ENCODE assay signal across 4 cellular contexts in the genomic region with DNA sequence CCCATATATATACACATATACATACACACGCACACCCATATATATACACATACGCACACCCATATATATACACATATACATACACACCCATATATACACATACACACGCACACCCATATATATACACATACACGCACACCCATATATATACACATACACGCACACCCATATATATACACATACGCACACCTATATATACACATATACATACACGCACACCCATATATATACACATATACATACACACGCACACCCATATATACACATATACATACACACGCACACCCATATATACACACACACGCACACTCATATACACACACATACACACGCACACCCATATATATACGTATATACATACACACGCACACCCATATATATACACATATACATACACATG. TPM values are rescaled to one million over a fixed set of nuclear protein-coding genes. Genes with fewer than 3 reads are reported as not detected.
DNase-seq lines count a peak whose midpoint lies in the region; ATAC-seq, FAIRE-seq and TF ChIP-seq lines count a peak whose summit lies in the region.
"Not testable (repeated sequence)": the region's sequence is repeated elsewhere in the genome, so short reads cannot be mapped to it uniquely, and the experiment has no call there.

No MANE protein-coding gene starts in this region.

- H3K36me3 ChIP-seq in K562 (ENCODE audit: control insufficient read depth, insufficient read depth, low read length); neutrophil: not testable (repeated sequence)

- not testable (repeated sequence) for H3K27ac ChIP-seq in K562 (ENCODE audit: extremely low read depth, low read depth, low read length)
- peak overlapping the region; percentile 79 for H3K27ac ChIP-seq in neutrophil

- H3K79me2 ChIP-seq in K562 (ENCODE audit: control insufficient read depth, insufficient read depth, low read length) = not testable (repeated sequence)

- TF ChIP-seq POLR2A in K562 (conservative IDR thresholded peaks at IDR 0.05) = not testable (repeated sequence)

- POLR2A ChIA-PET in K562 (lab: Yijun Ruan, JAX) = interaction anchor here (1.5 kb wide), 1 partner anchor 13 kb away, joined by 3 read pairs; the partner anchor contains the start of gene FAM8A1

- ATAC-seq in K562 = not testable (repeated sequence)

- H4K20me1 ChIP-seq in K562 (replicated peaks; ENCODE audit: control insufficient read depth, insufficient read depth, low read length) = not testable (repeated sequence)

- H2AFZ ChIP-seq in K562 (ENCODE audit: low read depth, low read length) = not testable (repeated sequence)

- intact Hi-C loops in K562 (cut with micrococcal nuclease) = loop anchor here (5.0 to 10.0 kb wide), 2 partner anchors 312 to 531 kb away; no protein-coding TSS in a partner anchor

- H3K4me2 ChIP-seq in K562 (ENCODE audit: insufficient read depth, low read length) = not testable (repeated sequence)

- peak; percentile 85 for FAIRE-seq in HTR-8/SVneo (lab: Jason Lieb, UNC)
- FAIRE-seq in K562 (lab: Jason Lieb, UNC) = not testable (repeated sequence)
- FAIRE-seq in urothelium cell line (lab: Jason Lieb, UNC) = peak; percentile 75

- not testable (repeated sequence) for H3K27me3 ChIP-seq in K562 (ENCODE audit: control insufficient read depth in 2 of 2, insufficient read depth in 2 of 2, low read length in 2 of 2); neutrophil

- BruUV-seq in K562 (replicated peaks; lab: Mats Ljungman, UMichigan) = not testable (repeated sequence)

- CTCF ChIA-PET in K562 (lab: Yijun Ruan, JAX; ENCODE audit: low intra/inter-chr PET ratio) = interaction anchor here (5.2 kb wide), 1 partner anchor 430 kb away, joined by 63 read pairs; no protein-coding TSS in a partner anchor

- DNase-seq in HTR-8/SVneo (ENCODE audit: insufficient read length, low spot score); K562 (ENCODE audit: extremely low read depth in 1 of 4, low spot score in 3 of 4); urothelium cell line (ENCODE audit: low spot score): not testable (repeated sequence)

- in situ Hi-C loops in K562 (cut with MboI) = not testable (repeated sequence)

- TF ChIP-seq EP300 in K562 (IDR thresholded peaks at IDR 0.05; ENCODE audit: low read length) = not testable (repeated sequence)

- H3K4me1 ChIP-seq in K562 (replicated peaks in 1 of 2; ENCODE audit: control insufficient read depth in 2 of 2, insufficient read depth in 2 of 2, low read length in 2 of 2) = not testable (repeated sequence)
- H3K4me1 ChIP-seq in neutrophil (ENCODE audit: control insufficient read depth in 1 of 2, insufficient read depth in 1 of 2, low read depth in 1 of 2, low read length in 1 of 2) = peaks cover 31 to 44% of the 10 kb centered on the region in 2 experiments

- not testable (repeated sequence) for H3K9me3 ChIP-seq in K562 (replicated peaks; ENCODE audit: control insufficient read depth, insufficient read depth, low read depth, low read length); neutrophil

- not testable (repeated sequence) for H3K4me3 ChIP-seq in K562; neutrophil (ENCODE audit: low read depth in 1 of 2, low read length in 1 of 2)

- not testable (repeated sequence) for TF ChIP-seq RAD21 in K562 (CRISPR knock-in tag; conservative IDR thresholded peaks at IDR 0.05 in 1 of 2, IDR thresholded peaks at IDR 0.05 in 1 of 2)

- H3K9ac ChIP-seq in K562 (ENCODE audit: insufficient read depth in 1 of 2, low read depth in 2 of 2, low read length in 2 of 2) = not testable (repeated sequence)

- not testable (repeated sequence) for H3K9me1 ChIP-seq in K562 (ENCODE audit: control insufficient read depth, insufficient read depth, low read length)

- 80% methylated on average over 13 of the region's 13 CpGs for WGBS in K562 (ENCODE audit: insufficient coverage, low coverage, missing lambda C conversion rate)

- not testable (repeated sequence) for TF ChIP-seq CTCF in K562 (IDR thresholded peaks at IDR 0.05 in 2 of 3, conservative IDR thresholded peaks at IDR 0.05 in 1 of 3; ENCODE audit: insufficient read depth in 2 of 3, low read depth in 1 of 3, low read length in 3 of 3); neutrophil (IDR thresholded peaks at IDR 0.05)

TF ChIP-seq in K562, 482 proteins besides CTCF, POLR2A, EP300 and RAD21:
- TF ChIP-seq ZNF707 (CRISPR knock-in tag; conservative IDR thresholded peaks at IDR 0.05) (0 out of 2 replicates have a peak, but pooled peaks have one; percentile 17), MTF1 (CRISPR knock-in tag; IDR thresholded peaks at IDR 0.05; ENCODE audit: borderline replicate concordance) (peak; percentile 69; the same call in 1 of the 2 replicates), ZNF408 (CRISPR knock-in tag; IDR thresholded peaks at IDR 0.05; ENCODE audit: low read depth) (0 out of 2 replicates have a peak, but pooled peaks have one; percentile 17), HOXB6 (CRISPR knock-in tag; IDR thresholded peaks at IDR 0.05; ENCODE audit: borderline replicate concordance) (peak; percentile 48; the same call in 1 of the 2 replicates), GABPB2 (CRISPR knock-in tag; conservative IDR thresholded peaks at IDR 0.05) (0 out of 2 replicates have a peak, but pooled peaks have one; percentile 53), ZNF449 (CRISPR knock-in tag; IDR thresholded peaks at IDR 0.05) (0 out of 2 replicates have a peak, but pooled peaks have one; percentile 48)
- TF ChIP-seq, protein P1, sequence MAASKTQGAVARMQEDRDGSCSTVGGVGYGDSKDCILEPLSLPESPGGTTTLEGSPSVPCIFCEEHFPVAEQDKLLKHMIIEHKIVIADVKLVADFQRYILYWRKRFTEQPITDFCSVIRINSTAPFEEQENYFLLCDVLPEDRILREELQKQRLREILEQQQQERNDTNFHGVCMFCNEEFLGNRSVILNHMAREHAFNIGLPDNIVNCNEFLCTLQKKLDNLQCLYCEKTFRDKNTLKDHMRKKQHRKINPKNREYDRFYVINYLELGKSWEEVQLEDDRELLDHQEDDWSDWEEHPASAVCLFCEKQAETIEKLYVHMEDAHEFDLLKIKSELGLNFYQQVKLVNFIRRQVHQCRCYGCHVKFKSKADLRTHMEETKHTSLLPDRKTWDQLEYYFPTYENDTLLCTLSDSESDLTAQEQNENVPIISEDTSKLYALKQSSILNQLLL (CRISPR knock-in tag; IDR thresholded peaks at IDR 0.05; ENCODE audit: borderline replicate concordance) = peak; percentile 98
- TF ChIP-seq, protein P2, sequence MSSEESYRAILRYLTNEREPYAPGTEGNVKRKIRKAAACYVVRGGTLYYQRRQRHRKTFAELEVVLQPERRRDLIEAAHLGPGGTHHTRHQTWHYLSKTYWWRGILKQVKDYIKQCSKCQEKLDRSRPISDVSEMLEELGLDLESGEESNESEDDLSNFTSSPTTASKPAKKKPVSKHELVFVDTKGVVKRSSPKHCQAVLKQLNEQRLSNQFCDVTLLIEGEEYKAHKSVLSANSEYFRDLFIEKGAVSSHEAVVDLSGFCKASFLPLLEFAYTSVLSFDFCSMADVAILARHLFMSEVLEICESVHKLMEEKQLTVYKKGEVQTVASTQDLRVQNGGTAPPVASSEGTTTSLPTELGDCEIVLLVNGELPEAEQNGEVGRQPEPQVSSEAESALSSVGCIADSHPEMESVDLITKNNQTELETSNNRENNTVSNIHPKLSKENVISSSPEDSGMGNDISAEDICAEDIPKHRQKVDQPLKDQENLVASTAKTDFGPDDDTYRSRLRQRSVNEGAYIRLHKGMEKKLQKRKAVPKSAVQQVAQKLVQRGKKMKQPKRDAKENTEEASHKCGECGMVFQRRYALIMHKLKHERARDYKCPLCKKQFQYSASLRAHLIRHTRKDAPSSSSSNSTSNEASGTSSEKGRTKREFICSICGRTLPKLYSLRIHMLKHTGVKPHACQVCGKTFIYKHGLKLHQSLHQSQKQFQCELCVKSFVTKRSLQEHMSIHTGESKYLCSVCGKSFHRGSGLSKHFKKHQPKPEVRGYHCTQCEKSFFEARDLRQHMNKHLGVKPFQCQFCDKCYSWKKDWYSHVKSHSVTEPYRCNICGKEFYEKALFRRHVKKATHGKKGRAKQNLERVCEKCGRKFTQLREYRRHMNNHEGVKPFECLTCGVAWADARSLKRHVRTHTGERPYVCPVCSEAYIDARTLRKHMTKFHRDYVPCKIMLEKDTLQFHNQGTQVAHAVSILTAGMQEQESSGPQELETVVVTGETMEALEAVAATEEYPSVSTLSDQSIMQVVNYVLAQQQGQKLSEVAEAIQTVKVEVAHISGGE (CRISPR knock-in tag; IDR thresholded peaks at IDR 0.05) = peak in 1 of 3 experiments; percentile 57; a peak in 2 of 6 replicates

RNA-seq across cellular contexts. Expression of gene FAM8A1, which starts 13.5 kb away (rescaled TPM):
- total RNA-seq in K562 (2011; cell fraction: chromatin; rRNA removed; ENCODE audit: low replicate concordance) = 7.4 and 23.1 TPM in 2 replicates
- 8.3 and 8.5 TPM in 2 replicates for total RNA-seq in K562 (2011; cell fraction: nucleolus; rRNA removed)
- total RNA-seq in K562 (2011; cell fraction: nucleoplasm; rRNA removed) = 18.5 and 39.8 TPM in 2 replicates
- total RNA-seq in K562 (2014; rRNA removed) (11.5 and 12.2 TPM in 2 replicates), K562 (2014; rRNA removed; fragmentation: Illumina TruSeq; extraction: Trizol) (15.2 and 19.0 TPM in 2 replicates), K562 (2015; rRNA removed; fragmentation: Illumina TruSeq; extraction: Trizol) (13.0 and 14.2 TPM in 2 replicates), K562 (2021) (15.1 and 15.3 TPM in 2 replicates)
- polyA plus RNA-seq in K562 (2011; rRNA removed) (21.7 and 23.6 TPM in 2 replicates), K562 (2014; fragmentation: Illumina TruSeq; extraction: Trizol) (13.4 and 15.7 TPM in 2 replicates), K562 (2014; fragmentation: Nextera tagmentation; extraction: Ambion mirVana) (1 to 10 TPM; 4.9 to 6.1 TPM), K562 (2014; rRNA removed) (9.9 and 11.2 TPM in 2 replicates)
- polyA plus RNA-seq in K562 (2011; cell fraction: cytosol; rRNA removed) = 5.9 and 8.7 TPM in 2 replicates
- polyA plus RNA-seq in K562 (2011; cell fraction: nucleus; rRNA removed) = 13.2 and 23.9 TPM in 2 replicates
- 11.7 and 21.5 TPM in 2 replicates for polyA plus RNA-seq in K562 (2012)
- 13.9 and 15.6 TPM in 2 replicates for polyA minus RNA-seq in K562 (2011; rRNA and poly(A)+ RNA removed)
- polyA minus RNA-seq in K562 (2011; cell fraction: cytosol; rRNA and poly(A)+ RNA removed) = 9.9 and 10.1 TPM in 2 replicates
- 7.7 and 15.2 TPM in 2 replicates for polyA minus RNA-seq in K562 (2011; cell fraction: nucleus; rRNA and poly(A)+ RNA removed)
